8 cellular contexts compared by ENCODE assay signal in the genomic region with DNA sequence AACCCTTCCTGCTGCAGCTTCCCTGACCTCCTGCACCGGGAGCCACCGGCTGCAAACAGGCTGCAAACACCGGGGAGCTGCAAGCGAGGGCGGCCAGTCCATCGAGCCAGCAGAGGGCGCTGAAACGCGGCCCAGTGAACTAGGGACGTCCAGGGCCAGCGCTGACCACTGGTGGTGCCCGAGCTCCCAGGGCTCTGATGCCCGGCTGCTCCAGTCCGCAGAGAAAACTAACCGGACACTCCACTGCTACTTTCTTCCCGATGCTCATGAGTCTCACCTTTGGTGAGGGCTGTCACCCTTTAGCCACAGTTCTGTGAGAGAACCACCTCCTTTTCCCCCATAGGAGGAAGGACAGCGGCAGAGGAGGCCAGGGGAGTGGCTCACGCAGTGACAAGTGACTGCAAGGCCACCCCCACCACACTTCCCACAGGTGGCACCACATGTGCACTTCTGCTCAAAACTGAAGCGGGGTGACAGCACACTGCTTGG.
A peak's percentile ranks its signal among the peaks of the same experiment; 100 is the strongest.
DNase-seq lines count a peak whose midpoint lies in the region; ATAC-seq and TF ChIP-seq lines count a peak whose summit lies in the region.

No MANE protein-coding gene starts in this region.

- TF ChIP-seq CTCF in GM10266 (IDR thresholded peaks at IDR 0.05; ENCODE audit: control insufficient read depth, insufficient read depth, low read depth, missing control alignments) (peak; percentile 91), colonic mucosa (IDR thresholded peaks at IDR 0.05) (peak; percentile 88)

- no peak overlapping the region for H3K9ac ChIP-seq in colonic mucosa (ENCODE audit: low read depth in 2 of 2, low read length in 2 of 2)

- H3K4me3 ChIP-seq in colonic mucosa, result peak overlapping the region; percentile 3

- intact Hi-C loops in colonic mucosa (cut with DNase I), result loop anchor here (5.0 kb wide), 3 partner anchors 156 to 294 kb away; no protein-coding TSS in a partner anchor

- no peaks in the 10 kb centered on the region for H3K4me1 ChIP-seq in colonic mucosa

- DNase-seq in GM10266 (ENCODE audit: extremely low spot score), result peak; percentile 51
- peak; percentile 8 for DNase-seq in NCI-H2107 (lab: John Stamatoyannopoulos, UW)
- peak; percentile 60 for DNase-seq in activated CD4-positive, alpha-beta T cell treated with anti-CD3 and anti-CD28 coated beads for 48 hours
- peak; percentile 87 for DNase-seq in colonic mucosa
- DNase-seq in left kidney (ENCODE audit: low read depth, low spot score), result peak; percentile 93
- DNase-seq in stimulated activated CD4-positive, alpha-beta T cell treated with anti-CD3 and anti-CD28 coated beads, Interleukin-1b, Interleukin-23, amount 100 ng/mL, for 4 hours (ENCODE audit: low read depth in 2 of 2), result peak; percentile 3 to 27

- H3K36me3 ChIP-seq in colonic mucosa, result no peaks in the 10 kb centered on the region

- no peak overlapping the region for H3K27ac ChIP-seq in colonic mucosa

- no peaks in the 10 kb centered on the region for H3K9me3 ChIP-seq in colonic mucosa

- H3K27me3 ChIP-seq in colonic mucosa, result no peaks in the 10 kb centered on the region

- ATAC-seq in GM19035 (IDR thresholded peaks at IDR 0.05; ENCODE audit: unreplicated experiment), result no peak
- ATAC-seq in GM19463 (IDR thresholded peaks at IDR 0.05; ENCODE audit: unreplicated experiment), result no peak

Comparison
In these comparisons a context has a peak if more than half of its experiments do, and no peak if none do; other contexts are left out.
1. DNase-seq: peak in every context shown above with its lines; median percentile 93 in left kidney; 87 in colonic mucosa; 60 in activated CD4-positive, alpha-beta T cell treated with anti-CD3 and anti-CD28 coated beads for 48 hours; 51 in GM10266; 15 in stimulated activated CD4-positive, alpha-beta T cell treated with anti-CD3 and anti-CD28 coated beads, Interleukin-1b, Interleukin-23, amount 100 ng/mL, for 4 hours; 8 in NCI-H2107.